ENCODE assay signal across 1 cellular context in genomic region chr22:32904044-32904443, GRCh38.
A peak's percentile ranks its signal among the peaks of the same experiment; 100 is the strongest.
TF ChIP-seq lines count a peak whose summit lies in the region.

No MANE protein-coding gene starts in this region.

TF ChIP-seq in K562, 482 proteins besides CTCF, POLR2A, EP300 and RAD21 (continued from another document):
- TF ChIP-seq RERE (CRISPR knock-in tag; IDR thresholded peaks at IDR 0.05; ENCODE audit: borderline replicate concordance) (no peak), CLOCK (CRISPR knock-in tag; IDR thresholded peaks at IDR 0.05; ENCODE audit: borderline replicate concordance) (no peak), ETS1 (conservative IDR thresholded peaks at IDR 0.05; ENCODE audit: control insufficient read depth, low read depth, low read length) (0 out of 2 replicates have a peak, but pooled peaks have one; percentile 37), HCFC1 (IDR thresholded peaks at IDR 0.05; ENCODE audit: low read depth, low read length) (peak; percentile 92)
